In the genomic region with DNA sequence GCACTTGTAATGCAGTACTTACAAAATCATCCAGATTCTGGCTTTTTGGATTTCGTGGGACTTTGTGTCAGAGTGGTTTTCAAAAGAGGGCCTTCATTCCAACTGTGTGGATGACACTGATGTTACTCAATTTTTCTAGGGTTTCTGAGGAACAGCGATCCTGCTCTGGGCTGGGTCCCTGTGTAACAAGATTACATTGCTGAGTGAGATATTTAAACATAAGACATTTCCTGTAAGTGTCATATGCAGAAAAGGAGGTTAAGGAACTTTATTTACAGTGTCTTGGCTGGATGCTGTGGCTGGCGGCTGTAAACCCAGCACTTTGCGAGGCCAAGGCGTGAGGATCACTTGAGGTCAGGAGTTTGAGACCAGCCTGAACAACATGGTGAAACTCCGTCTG, we compare ENCODE assay signal across 1 cellular context.
TF ChIP-seq lines count a peak whose summit lies in the region.

No MANE protein-coding gene starts in this region.

TF ChIP-seq in HepG2, 621 proteins besides CTCF, POLR2A, EP300 and RAD21:
- TF ChIP-seq, protein P1, sequence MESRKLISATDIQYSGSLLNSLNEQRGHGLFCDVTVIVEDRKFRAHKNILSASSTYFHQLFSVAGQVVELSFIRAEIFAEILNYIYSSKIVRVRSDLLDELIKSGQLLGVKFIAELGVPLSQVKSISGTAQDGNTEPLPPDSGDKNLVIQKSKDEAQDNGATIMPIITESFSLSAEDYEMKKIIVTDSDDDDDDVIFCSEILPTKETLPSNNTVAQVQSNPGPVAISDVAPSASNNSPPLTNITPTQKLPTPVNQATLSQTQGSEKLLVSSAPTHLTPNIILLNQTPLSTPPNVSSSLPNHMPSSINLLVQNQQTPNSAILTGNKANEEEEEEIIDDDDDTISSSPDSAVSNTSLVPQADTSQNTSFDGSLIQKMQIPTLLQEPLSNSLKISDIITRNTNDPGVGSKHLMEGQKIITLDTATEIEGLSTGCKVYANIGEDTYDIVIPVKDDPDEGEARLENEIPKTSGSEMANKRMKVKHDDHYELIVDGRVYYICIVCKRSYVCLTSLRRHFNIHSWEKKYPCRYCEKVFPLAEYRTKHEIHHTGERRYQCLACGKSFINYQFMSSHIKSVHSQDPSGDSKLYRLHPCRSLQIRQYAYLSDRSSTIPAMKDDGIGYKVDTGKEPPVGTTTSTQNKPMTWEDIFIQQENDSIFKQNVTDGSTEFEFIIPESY (CRISPR knock-in tag; IDR thresholded peaks at IDR 0.05): peak; percentile 31; the same call in 1 of the 2 replicates
- TF ChIP-seq ZNF180 (CRISPR knock-in tag; IDR thresholded peaks at IDR 0.05; ENCODE audit: borderline replicate concordance, low read depth): no peak
